1 cellular context compared by ENCODE assay signal in the genomic region with DNA sequence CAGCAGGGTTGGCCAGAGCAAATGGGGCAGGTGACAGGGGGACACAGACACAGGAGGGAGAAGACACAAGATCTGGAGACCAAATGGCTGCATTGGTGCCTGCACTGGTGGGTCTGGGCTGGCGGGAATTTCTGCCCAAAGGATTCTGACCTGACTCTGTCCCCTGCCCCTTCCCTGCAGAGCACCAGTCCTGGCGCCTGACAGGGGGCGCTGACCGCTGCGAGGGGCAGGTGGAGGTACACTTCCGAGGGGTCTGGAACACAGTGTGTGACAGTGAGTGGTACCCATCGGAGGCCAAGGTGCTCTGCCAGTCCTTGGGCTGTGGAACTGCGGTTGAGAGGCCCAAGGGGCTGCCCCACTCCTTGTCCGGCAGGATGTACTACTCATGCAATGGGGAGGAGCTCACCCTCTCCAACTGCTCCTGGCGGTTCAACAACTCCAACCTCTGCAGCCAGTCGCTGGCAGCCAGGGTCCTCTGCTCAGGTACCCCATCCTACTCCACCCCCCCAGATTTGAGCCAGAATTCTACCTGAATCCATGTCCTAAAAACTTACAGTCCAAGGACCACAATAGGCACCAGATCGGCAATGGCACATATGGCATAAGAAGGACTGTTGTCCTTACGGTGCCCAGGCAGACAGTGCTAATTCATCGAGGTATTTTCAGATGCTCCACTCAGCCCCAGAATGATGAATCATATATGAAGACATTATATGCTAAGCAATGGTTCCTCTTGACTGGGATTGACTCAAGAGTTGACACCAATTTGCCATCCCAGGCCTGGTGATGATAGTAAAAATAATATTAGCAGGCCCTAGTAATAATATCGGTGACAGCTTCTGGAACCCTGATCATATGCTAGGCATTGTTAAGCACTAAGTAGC.
TF ChIP-seq lines count a peak whose summit lies in the region.

No MANE protein-coding gene starts in this region.

TF ChIP-seq in GM12878, 131 proteins besides CTCF, POLR2A, EP300 and RAD21:
- no peak for TF ChIP-seq IKZF1 (conservative IDR thresholded peaks at IDR 0.05)
- TF ChIP-seq, protein P1, sequence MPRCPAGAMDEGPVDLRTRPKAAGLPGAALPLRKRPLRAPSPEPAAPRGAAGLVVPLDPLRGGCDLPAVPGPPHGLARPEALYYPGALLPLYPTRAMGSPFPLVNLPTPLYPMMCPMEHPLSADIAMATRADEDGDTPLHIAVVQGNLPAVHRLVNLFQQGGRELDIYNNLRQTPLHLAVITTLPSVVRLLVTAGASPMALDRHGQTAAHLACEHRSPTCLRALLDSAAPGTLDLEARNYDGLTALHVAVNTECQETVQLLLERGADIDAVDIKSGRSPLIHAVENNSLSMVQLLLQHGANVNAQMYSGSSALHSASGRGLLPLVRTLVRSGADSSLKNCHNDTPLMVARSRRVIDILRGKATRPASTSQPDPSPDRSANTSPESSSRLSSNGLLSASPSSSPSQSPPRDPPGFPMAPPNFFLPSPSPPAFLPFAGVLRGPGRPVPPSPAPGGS (IDR thresholded peaks at IDR 0.05; ENCODE audit: borderline replicate concordance, insufficient read depth, low read depth, low read length, poor library complexity, severe bottlenecking) = peak; percentile 29
